ENCODE assay signal across 1 cellular context in the genomic region with DNA sequence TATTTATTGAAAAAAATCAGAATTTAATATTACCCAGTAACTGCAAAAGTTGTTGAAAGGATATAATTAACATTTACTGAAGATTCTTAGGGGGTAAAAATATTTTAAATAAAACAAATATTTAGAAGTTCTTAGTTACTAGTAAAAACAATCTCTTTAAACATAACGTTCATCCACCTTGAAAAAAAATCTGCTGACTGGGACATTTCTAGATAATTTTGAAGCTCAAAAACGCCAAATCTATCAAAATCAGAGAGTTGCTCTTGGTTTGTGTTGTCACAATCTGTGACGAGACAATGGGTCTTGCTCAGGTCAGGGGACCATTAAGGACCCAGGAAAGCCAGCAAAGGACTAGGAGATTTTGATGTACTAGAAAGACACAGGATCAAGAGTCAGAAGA.
TF ChIP-seq lines count a peak whose summit lies in the region.

No MANE protein-coding gene starts in this region.

TF ChIP-seq in H1, 55 proteins besides CTCF, POLR2A, EP300 and RAD21 (continued from another document):
- TF ChIP-seq SP4 (IDR thresholded peaks at IDR 0.05; ENCODE audit: low read length) = no peak
